ENCODE assay signal across 8 cellular contexts in the genomic region with DNA sequence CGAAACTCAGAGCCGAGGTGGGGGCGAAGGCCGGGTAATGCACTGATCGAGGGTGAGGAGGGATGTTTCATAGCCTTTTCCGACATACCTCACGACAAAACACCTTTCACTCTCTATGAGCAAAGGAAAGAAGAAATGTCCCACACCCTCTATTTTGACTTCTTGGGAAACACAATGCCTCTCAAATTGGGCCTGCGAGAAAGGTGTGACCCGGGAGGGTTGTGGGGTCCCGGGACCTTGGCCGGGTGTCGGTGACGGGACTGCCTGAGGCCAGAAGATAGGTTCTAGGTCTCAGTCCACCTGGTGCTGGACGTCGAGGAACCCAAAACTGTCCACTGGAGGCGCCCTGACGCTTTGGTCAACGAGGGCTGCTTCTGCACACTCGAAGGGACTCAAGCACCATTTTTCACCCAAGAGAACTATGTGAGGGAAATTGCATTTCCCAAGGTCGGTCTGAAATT. TPM values are rescaled to one million over a fixed set of nuclear protein-coding genes. Genes with fewer than 3 reads are reported as not detected.
DNase-seq lines count a peak whose midpoint lies in the region; ATAC-seq and TF ChIP-seq lines count a peak whose summit lies in the region.

No MANE protein-coding gene starts in this region.

- no TSS peak for BruUV-seq in A673 (replicated peaks; lab: Mats Ljungman, UMichigan)

- H3K27me3 ChIP-seq in A673 (replicated peaks; ENCODE audit: insufficient read depth, low read depth, low read length, poor library complexity) (peaks cover 92% of the 10 kb centered on the region), breast epithelium (peaks cover 0 to 41% of the 10 kb centered on the region in 2 donors), lung (ENCODE audit: control insufficient read depth, insufficient read depth) (no peaks in the 10 kb centered on the region)

- TF ChIP-seq CTCF in A673 (conservative IDR thresholded peaks at IDR 0.05; ENCODE audit: low read depth, low read length) (peak; percentile 59), breast epithelium (IDR thresholded peaks at IDR 0.05) (no peak), lung (IDR thresholded peaks at IDR 0.05; ENCODE audit: control extremely low read depth, extremely low read depth) (no peak)

- peak; percentile 39 for DNase-seq in A673 (ENCODE audit: low spot score)
- peak; percentile 63 for DNase-seq in ELR (ENCODE audit: low read depth)
- DNase-seq in NCI-H748 treated with DMSO at 0.1 percent for 48 hours (lab: John Stamatoyannopoulos, UW), result peak; percentile 35
- no peak for DNase-seq in breast epithelium (ENCODE audit: low spot score in 2 of 2)
- DNase-seq in lung (ENCODE audit: low spot score), result peak; percentile 71
- no peak for DNase-seq in H4 (ENCODE audit: low spot score)
- DNase-seq in stimulated activated CD4-positive, alpha-beta T cell treated with anti-CD3 and anti-CD28 coated beads, Interleukin-4, amount 100 ng/mL, for 4 hours, result no peak

- H3K36me3 ChIP-seq in A673 (ENCODE audit: insufficient read depth, low read length, poor library complexity, severe bottlenecking), result no peaks in the 10 kb centered on the region
- no peaks in the 10 kb centered on the region for H3K36me3 ChIP-seq in breast epithelium
- no peaks in the 10 kb centered on the region for H3K36me3 ChIP-seq in lung (ENCODE audit: control insufficient read depth in 2 of 2, insufficient read depth in 2 of 2, low read length in 2 of 2)

- H3K4me1 ChIP-seq in A673 (ENCODE audit: insufficient read depth, low read length, poor library complexity, severe bottlenecking) (peaks cover 29% of the 10 kb centered on the region), breast epithelium (peaks cover 0 to 5% of the 10 kb centered on the region in 2 donors), lung (ENCODE audit: control insufficient read depth in 2 of 2, insufficient read depth in 2 of 2, low read length in 2 of 2) (peaks cover 0 to 16% of the 10 kb centered on the region in 2 donors)

- POLR2A ChIA-PET in A673 (lab: Charles Lee; ENCODE audit: low non-redundant PET), result no interaction called here

- H3K9me3 ChIP-seq in A673 (ENCODE audit: low read depth, low read length, poor library complexity, severe bottlenecking) (no peaks in the 10 kb centered on the region), breast epithelium (no peaks in the 10 kb centered on the region), lung (ENCODE audit: control insufficient read depth in 2 of 2, insufficient read depth in 1 of 2, low read length in 1 of 2) (peaks cover 0 to 2% of the 10 kb centered on the region in 2 donors)

- CTCF ChIA-PET in A673 (lab: Charles Lee), result no interaction called here

- H3K4me3 ChIP-seq in A673 (ENCODE audit: low read depth, low read length, poor library complexity, severe bottlenecking), result peak overlapping the region; percentile 37
- H3K4me3 ChIP-seq in breast epithelium, result peak overlapping the region; percentile 34 to 64 (median 46)
- H3K4me3 ChIP-seq in lung, result no peak overlapping the region

- no peak overlapping the region for H3K27ac ChIP-seq in A673 (ENCODE audit: low read depth, low read length, poor library complexity, severe bottlenecking)
- H3K27ac ChIP-seq in breast epithelium, result no peak overlapping the region
- H3K27ac ChIP-seq in lung (ENCODE audit: low read depth in 1 of 2, low read length in 1 of 2), result no peak overlapping the region

- TF ChIP-seq POLR2A in breast epithelium (IDR thresholded peaks at IDR 0.05), result no peak

- ATAC-seq in lung (ENCODE audit: insufficient read depth, low FRiP score) (peak; percentile 44), HG03520 (IDR thresholded peaks at IDR 0.05; ENCODE audit: unreplicated experiment) (no peak)

- intact Hi-C loops in A673 (cut with micrococcal nuclease; ENCODE audit: unreplicated experiment), result loop anchor here (5.0 to 10.0 kb wide), 2 partner anchors 147 to 959 kb away; partner anchors contain the start of gene SNX3
- intact Hi-C loops in breast epithelium (cut with DNase I; ENCODE audit: low total_unique reads), result loop anchor here (10.0 kb wide), 1 partner anchor 419 kb away; no protein-coding TSS in a partner anchor

- WGBS in lung, 2 donors, result 7 to 11% methylated on average over 20 of the region's 20 CpGs

RNA-seq across cellular contexts. Expression of gene OSTM1, which starts 41.1 kb away (rescaled TPM):
- total RNA-seq in A673 (2021), result 19.7 and 23.8 TPM in 2 replicates
- total RNA-seq in breast epithelium, result 10 to 100 TPM; 27.1 to 75.2 (median 36.7) TPM
- 10 to 100 TPM; 18.1 to 64.3 TPM for total RNA-seq in lung
- 10 to 100 TPM; 18.9 to 33.0 TPM for polyA plus RNA-seq in lung
- 19.0 and 29.8 TPM in 2 replicates for total RNA-seq in H4 (2014; rRNA removed; shearing (Covaris generic))

RNA-seq across cellular contexts. Expression of gene NR2E1, which starts 50.2 kb away (rescaled TPM):
- total RNA-seq in A673 (2021) (not detected in 2 replicates), breast epithelium (under 1 TPM in 1 of 3 donors, not detected in 2; 0.33 TPM), lung (not detected)
- polyA plus RNA-seq in lung, result under 1 TPM in 1 of 2 donors, not detected in 1; 0.01 TPM
- 0.39 and 0.51 TPM in 2 replicates for total RNA-seq in H4 (2014; rRNA removed; shearing (Covaris generic))

Comparison
In these comparisons a context has a peak if more than half of its experiments do, and no peak if none do; other contexts are left out.
1. DNase-seq: peak in A673 (single experiment), ELR (single experiment), NCI-H748 treated with DMSO at 0.1 percent for 48 hours (single experiment) and lung (single experiment); none in breast epithelium (0 of 2), H4 (single experiment) and stimulated activated CD4-positive, alpha-beta T cell treated with anti-CD3 and anti-CD28 coated beads, Interleukin-4, amount 100 ng/mL, for 4 hours (0 of 2).